10 cellular contexts compared by ENCODE assay signal in the genomic region with DNA sequence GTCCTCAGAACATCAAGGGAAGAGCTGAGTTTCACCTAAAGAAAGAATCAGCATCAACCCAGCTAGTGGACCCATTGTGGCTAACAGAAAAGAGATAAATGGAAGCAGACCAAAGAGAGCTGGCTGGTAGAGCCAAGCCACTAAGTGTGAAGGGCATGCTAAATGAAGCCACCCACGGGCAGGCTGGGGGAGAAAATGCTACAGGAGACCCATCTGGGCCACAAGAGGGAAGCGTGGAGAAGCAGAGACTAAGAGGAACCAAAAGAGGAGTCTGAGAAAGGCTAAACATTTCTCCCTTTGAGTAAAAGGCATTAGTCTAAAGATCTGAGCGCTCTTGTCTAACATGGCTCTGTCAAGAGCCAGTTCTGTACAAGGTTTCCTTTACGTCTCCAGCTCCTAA. TPM values are rescaled to one million over a fixed set of nuclear protein-coding genes. Genes with fewer than 3 reads are reported as not detected.
A peak's percentile ranks its signal among the peaks of the same experiment; 100 is the strongest.
DNase-seq lines count a peak whose midpoint lies in the region; ATAC-seq, FAIRE-seq and TF ChIP-seq lines count a peak whose summit lies in the region.
"Had no signal": no experiment of that assay in that cellular context is flagged by ENCODE, and none has a peak within 500 bp of the region (broad histone marks: within the 10 kb centered on the region; RNA-seq: fewer than 3 reads in every experiment).

No MANE protein-coding gene starts in this region.

- H3K9me3 Mint-ChIP-seq in activated T-helper 17 cell treated with anti-CD3 and anti-CD28 coated beads, Interleukin-2, amount 50 U/mL, for 72 hours: no peaks in the 10 kb centered on the region

- H3K36me3 ChIP-seq in DOHH2 (ENCODE audit: control insufficient read depth, low read length) (peaks cover 58% of the 10 kb centered on the region), gastroesophageal sphincter (peaks cover 0 to 58% of the 10 kb centered on the region in 2 donors)

- TF ChIP-seq POLR2A in A549 (IDR thresholded peaks at IDR 0.05; ENCODE audit: low read length): no peak
- no peak for TF ChIP-seq POLR2A in gastroesophageal sphincter (IDR thresholded peaks at IDR 0.05)

- CTCF ChIA-PET in A549 (lab: Yijun Ruan, JAX): no interaction called here

- H3K27me3 ChIP-seq in DOHH2 (ENCODE audit: control insufficient read depth, low read length): no peaks in the 10 kb centered on the region
- no peaks in the 10 kb centered on the region for H3K27me3 ChIP-seq in gastroesophageal sphincter

- H3K27me3 Mint-ChIP-seq in activated T-helper 17 cell treated with anti-CD3 and anti-CD28 coated beads, Interleukin-2, amount 50 U/mL, for 72 hours: no peaks in the 10 kb centered on the region

- H3K9me3 ChIP-seq in A549 (no peaks in the 10 kb centered on the region), DOHH2 (ENCODE audit: control insufficient read depth, insufficient read depth, low read length) (no peaks in the 10 kb centered on the region), gastroesophageal sphincter (no peaks in the 10 kb centered on the region)

- H3K4me3 ChIP-seq in A549 (no peak overlapping the region), DOHH2 (ENCODE audit: low read length) (no peak overlapping the region), gastroesophageal sphincter (no peak overlapping the region)

- H3K4me2 ChIP-seq in A549 (no peak overlapping the region), DOHH2 (ENCODE audit: low read length) (no peak overlapping the region)

- H3K9me2 ChIP-seq in DOHH2 (replicated peaks; ENCODE audit: control insufficient read depth, low read length): no peaks in the 10 kb centered on the region

- H3K27ac Mint-ChIP-seq in activated T-helper 17 cell treated with anti-CD3 and anti-CD28 coated beads, Interleukin-2, amount 50 U/mL, for 72 hours: peak overlapping the region; percentile 86

- peaks cover 24% of the 10 kb centered on the region for H3K4me1 Mint-ChIP-seq in activated T-helper 17 cell treated with anti-CD3 and anti-CD28 coated beads, Interleukin-2, amount 50 U/mL, for 72 hours

- WGBS in A549 (ENCODE audit: missing lambda C conversion rate): 90% methylated on average over 4 of the region's 4 CpGs
- WGBS in gastroesophageal sphincter (ENCODE audit: low coverage in 1 of 2), 2 donors: 86 to 93% methylated on average over 3 to 4 of the region's 4 CpGs

- H3K27ac ChIP-seq in A549 (no peak overlapping the region), DOHH2 (ENCODE audit: low read depth, low read length) (no peak overlapping the region), gastroesophageal sphincter (no peak overlapping the region)
- H3K27ac ChIP-seq: RWPE1 had no signal

- H3K79me2 ChIP-seq in DOHH2 (ENCODE audit: control insufficient read depth, low read length): peaks cover 41% of the 10 kb centered on the region

- POLR2A ChIA-PET in A549 (lab: Yijun Ruan, JAX): no interaction called here

- H3K4me1 ChIP-seq in A549 (no peaks in the 10 kb centered on the region), DOHH2 (ENCODE audit: control insufficient read depth, low read length) (no peaks in the 10 kb centered on the region), gastroesophageal sphincter (peaks cover 0 to 19% (median 0%) of the 10 kb centered on the region in 3 donors)

- DNase-seq in A549 (ENCODE audit: low read depth in 1 of 2, low spot score in 1 of 2) (no peak), NCI-H524 (lab: John Stamatoyannopoulos, UW) (no peak), NCI-H510A treated with DMSO at 0.1 percent for 48 hours (lab: John Stamatoyannopoulos, UW) (no peak), germinal center (ENCODE audit: low spot score) (no peak)

- FAIRE-seq in A549 (lab: Jason Lieb, UNC): no peak

- TF ChIP-seq CTCF in A549 (IDR thresholded peaks at IDR 0.05): no peak
- peak; percentile 18 for TF ChIP-seq CTCF in DOHH2 (IDR thresholded peaks at IDR 0.05; ENCODE audit: low read depth, low read length, poor library complexity, severe bottlenecking)
- TF ChIP-seq CTCF in gastroesophageal sphincter (IDR thresholded peaks at IDR 0.05): no peak

- ATAC-seq in A549 (peak; percentile 62 to 72; a peak in 3 of 6 replicates), HG03045 (IDR thresholded peaks at IDR 0.05; ENCODE audit: unreplicated experiment) (peak; percentile 72), gastroesophageal sphincter (no peak)
- ATAC-seq in activated T-helper 17 cell treated with anti-CD3 and anti-CD28 coated beads, Interleukin-2, amount 50 U/mL, for 72 hours (replicated peaks): peak; percentile 31
- ATAC-seq: sciatic nerve had no signal

- TF ChIP-seq EP300 in A549 (IDR thresholded peaks at IDR 0.05): no peak
- no peak for TF ChIP-seq EP300 in gastroesophageal sphincter (IDR thresholded peaks at IDR 0.05)

- peaks cover 83% of the 10 kb centered on the region for H3K36me3 Mint-ChIP-seq in activated T-helper 17 cell treated with anti-CD3 and anti-CD28 coated beads, Interleukin-2, amount 50 U/mL, for 72 hours (ENCODE audit: low read depth)

- peak overlapping the region; percentile 25 for H3K4me3 Mint-ChIP-seq in activated T-helper 17 cell treated with anti-CD3 and anti-CD28 coated beads, Interleukin-2, amount 50 U/mL, for 72 hours

- no peak for TF ChIP-seq RAD21 in A549 (conservative IDR thresholded peaks at IDR 0.05 in 1 of 2, IDR thresholded peaks at IDR 0.05 in 1 of 2)

- H4K20me1 ChIP-seq in DOHH2 (ENCODE audit: control insufficient read depth, insufficient read depth, low read depth, low read length): peaks cover 6% of the 10 kb centered on the region; the same call in 1 of the 2 replicates

- H3F3A ChIP-seq in DOHH2 (ENCODE audit: control insufficient read depth, insufficient read depth): no peaks in the 10 kb centered on the region

TF ChIP-seq in A549, 52 proteins besides CTCF, POLR2A, EP300 and RAD21:
- TF ChIP-seq NR3C1 (IDR thresholded peaks at IDR 0.05) (no peak), MAFK (IDR thresholded peaks at IDR 0.05; ENCODE audit: partially characterized antibody) (no peak), MYC (IDR thresholded peaks at IDR 0.05; ENCODE audit: borderline replicate concordance, low read length) (no peak), RFX5 (IDR thresholded peaks at IDR 0.05) (no peak), KDM1A (IDR thresholded peaks at IDR 0.05; ENCODE audit: low read depth) (no peak), CBX2 (IDR thresholded peaks at IDR 0.05; ENCODE audit: borderline replicate concordance, low read depth) (no peak), HDAC2 (IDR thresholded peaks at IDR 0.05) (no peak), POLR2AphosphoS2 (conservative IDR thresholded peaks at IDR 0.05; ENCODE audit: low read length) (no peak), FOSL2 (IDR thresholded peaks at IDR 0.05) (no peak), FOSL2 (CRISPR knock-in tag; IDR thresholded peaks at IDR 0.05) (no peak)
- TF ChIP-seq, protein P1, sequence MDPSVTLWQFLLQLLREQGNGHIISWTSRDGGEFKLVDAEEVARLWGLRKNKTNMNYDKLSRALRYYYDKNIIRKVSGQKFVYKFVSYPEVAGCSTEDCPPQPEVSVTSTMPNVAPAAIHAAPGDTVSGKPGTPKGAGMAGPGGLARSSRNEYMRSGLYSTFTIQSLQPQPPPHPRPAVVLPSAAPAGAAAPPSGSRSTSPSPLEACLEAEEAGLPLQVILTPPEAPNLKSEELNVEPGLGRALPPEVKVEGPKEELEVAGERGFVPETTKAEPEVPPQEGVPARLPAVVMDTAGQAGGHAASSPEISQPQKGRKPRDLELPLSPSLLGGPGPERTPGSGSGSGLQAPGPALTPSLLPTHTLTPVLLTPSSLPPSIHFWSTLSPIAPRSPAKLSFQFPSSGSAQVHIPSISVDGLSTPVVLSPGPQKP (IDR thresholded peaks at IDR 0.05; ENCODE audit: low read depth, low read length): no peak

RNA-seq across cellular contexts. Expression of a gene that starts 15.8 kb away (rescaled TPM):
- polyA plus RNA-seq in A549 (2011; rRNA removed) (7.5 and 13.1 TPM in 2 replicates), A549 (2017; fragmentation: RNase III; extraction: RNeasy Plus Mini Kit Qiagen cat#74134 plus additional on column Dnase treatment) (14.6 to 15.7 TPM (median 14.8 TPM) in 3 replicates)
- polyA plus RNA-seq in A549 (2012; cell fraction: cytosol; rRNA removed): 1.6 TPM in 2 replicates
- 1.4 and 2.6 TPM in 2 replicates for polyA plus RNA-seq in A549 (2012; cell fraction: nucleus; rRNA removed)
- 3.9 and 5.2 TPM in 2 replicates for polyA minus RNA-seq in A549 (2011; rRNA and poly(A)+ RNA removed)
- 10 to 100 TPM; 21.5 to 24.2 TPM for total RNA-seq in activated T-helper 17 cell treated with anti-CD3 and anti-CD28 coated beads, Interleukin-2, amount 50 U/mL, for 72 hours
- 10 to 100 TPM; 23.3 to 28.3 (median 25.5) TPM for total RNA-seq in gastroesophageal sphincter
